8 cellular contexts compared by ENCODE assay signal in the genomic region with DNA sequence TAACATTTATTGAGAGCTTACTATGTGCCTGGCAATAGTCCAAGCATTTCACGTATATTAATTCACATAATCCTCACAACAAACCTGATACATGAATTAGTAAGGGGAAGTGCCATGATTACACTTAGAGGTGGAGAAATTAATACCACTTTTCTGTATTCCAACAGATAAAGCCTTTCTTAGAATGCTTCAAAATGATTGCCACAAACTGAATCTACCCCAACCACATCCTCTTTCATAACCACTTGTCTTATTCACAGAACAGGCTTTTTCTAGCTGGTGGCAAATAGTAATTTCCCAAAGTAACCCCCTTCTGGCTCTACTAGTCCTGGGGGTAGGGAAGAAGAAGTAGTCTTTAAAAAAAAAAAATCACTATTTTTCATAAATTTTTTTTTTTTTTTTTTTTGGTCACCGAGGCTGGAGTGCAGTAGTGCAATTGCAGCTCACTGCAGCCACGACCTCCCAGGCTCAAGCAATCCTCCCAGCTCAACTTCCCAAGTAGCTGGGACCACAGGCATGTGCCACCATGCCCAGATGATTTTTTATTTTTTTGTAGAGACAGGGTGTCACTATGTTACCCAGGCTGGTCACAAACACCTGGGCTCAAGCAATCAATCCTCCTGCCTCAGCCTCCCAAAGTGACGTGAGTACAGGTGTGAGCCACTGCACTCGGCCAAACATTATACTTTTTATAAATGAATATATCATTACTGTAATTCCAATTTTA. TPM values are rescaled to one million over a fixed set of nuclear protein-coding genes. Genes with fewer than 3 reads are reported as not detected.
DNase-seq lines count a peak whose midpoint lies in the region; ATAC-seq, FAIRE-seq and TF ChIP-seq lines count a peak whose summit lies in the region.

No MANE protein-coding gene starts in this region.

- no peak overlapping the region for H3K4me3 ChIP-seq in HepG2 (replicated peaks in 1 of 3; ENCODE audit: insufficient read depth in 1 of 3, low read depth in 2 of 3, low read length in 3 of 3)

- WGBS in HepG2 (ENCODE audit: low lambda C conversion rate), result 22% methylated on average over 5 of the region's 5 CpGs

- no peak overlapping the region for H3K27ac ChIP-seq in CD4-positive, alpha-beta T cell (ENCODE audit: low read depth, low read length)
- no peak overlapping the region for H3K27ac ChIP-seq in HepG2 (ENCODE audit: extremely low read length, insufficient read depth, low read length)

- H2AFZ ChIP-seq in HepG2 (ENCODE audit: low read length), result no peak overlapping the region

- FAIRE-seq in HepG2 (lab: Jason Lieb, UNC), result no peak

- H3K4me1 Mint-ChIP-seq in CD4-positive, alpha-beta T cell (ENCODE audit: low read depth), result peaks cover 27% of the 10 kb centered on the region
- H3K4me1 Mint-ChIP-seq in activated T-helper 1 cell treated with anti-CD3 and anti-CD28 coated beads, Interleukin-12 subunit alpha, Interleukin-12 subunit beta, Interleukin-2, Interleukin-4 antibody, amounts not matched to agents 30 ng/mL and 10 ng/mL and 1 ng/mL, durations not matched to agents 14 hours and 24 hours and 36 hours (ENCODE audit: low read depth), result peaks cover 31% of the 10 kb centered on the region

- no peaks in the 10 kb centered on the region for H3K27me3 ChIP-seq in CD4-positive, alpha-beta T cell (ENCODE audit: control insufficient read depth, insufficient read depth, low read length)
- no peaks in the 10 kb centered on the region for H3K27me3 ChIP-seq in HepG2 (ENCODE audit: control insufficient read depth in 1 of 2, insufficient read depth in 2 of 2, low read length in 2 of 2)

- no peaks in the 10 kb centered on the region for H3K36me3 ChIP-seq in HepG2 (replicated peaks in 1 of 2; ENCODE audit: control insufficient read depth in 1 of 2, insufficient read depth in 2 of 2, low read length in 2 of 2)

- no peaks in the 10 kb centered on the region for H3K4me1 ChIP-seq in HepG2 (ENCODE audit: insufficient read depth, low read length)

- peak overlapping the region; percentile 4 for H3K4me3 Mint-ChIP-seq in CD4-positive, alpha-beta T cell
- H3K4me3 Mint-ChIP-seq in activated T-helper 1 cell treated with anti-CD3 and anti-CD28 coated beads, Interleukin-12 subunit alpha, Interleukin-12 subunit beta, Interleukin-2, Interleukin-4 antibody, amounts not matched to agents 30 ng/mL and 10 ng/mL and 1 ng/mL, durations not matched to agents 14 hours and 24 hours and 36 hours, result no peak overlapping the region

- in situ Hi-C loops in HepG2 (cut with HindIII; ENCODE audit: extremely low pct_ligation_motif_present, low pct_unique_long_range_greater_than_20kb), result no loop called here

- no TSS peak for BruUV-seq in HepG2 (replicated peaks; lab: Mats Ljungman, UMichigan)

- no peak for TF ChIP-seq RAD21 in HepG2 (CRISPR knock-in tag; IDR thresholded peaks at IDR 0.05)

- ATAC-seq in CD4-positive, alpha-beta T cell (ENCODE audit: poor library complexity), result peak; percentile 79
- ATAC-seq in GM19351 (IDR thresholded peaks at IDR 0.05; ENCODE audit: unreplicated experiment) (peak; percentile 65), HG03342 (IDR thresholded peaks at IDR 0.05; ENCODE audit: unreplicated experiment) (peak; percentile 59), HepG2 (no peak)

- H3K36me3 Mint-ChIP-seq in CD4-positive, alpha-beta T cell (ENCODE audit: low read depth), result no peaks in the 10 kb centered on the region
- peaks cover 7% of the 10 kb centered on the region for H3K36me3 Mint-ChIP-seq in activated T-helper 1 cell treated with anti-CD3 and anti-CD28 coated beads, Interleukin-12 subunit alpha, Interleukin-12 subunit beta, Interleukin-2, Interleukin-4 antibody, amounts not matched to agents 30 ng/mL and 10 ng/mL and 1 ng/mL, durations not matched to agents 14 hours and 24 hours and 36 hours (ENCODE audit: low read depth)

- H3K79me2 ChIP-seq in HepG2 (ENCODE audit: insufficient read depth, low read length), result no peaks in the 10 kb centered on the region

- no peak for TF ChIP-seq CTCF in CD4-positive, alpha-beta T cell (IDR thresholded peaks at IDR 0.05)
- TF ChIP-seq CTCF in HepG2 (CRISPR knock-in tag; IDR thresholded peaks at IDR 0.05), result no peak

- H3K4me2 ChIP-seq in HepG2 (ENCODE audit: low read depth, low read length), result no peak overlapping the region

- TF ChIP-seq EP300 in HepG2 (IDR thresholded peaks at IDR 0.05; ENCODE audit: low read depth in 2 of 2, low read length in 2 of 2) (no peak), HepG2 (CRISPR knock-in tag; IDR thresholded peaks at IDR 0.05; ENCODE audit: borderline replicate concordance) (no peak)

- POLR2A ChIA-PET in CD4-positive, alpha-beta T cell (lab: Charles Lee), result interaction anchor here (0.6 to 4.8 kb wide), 7 partner anchors 10 to 82 kb away, joined by 3 to 77 read pairs (median 4); a partner anchor contains a TSS
- POLR2A ChIA-PET in HepG2 (lab: Yijun Ruan, JAX), result no interaction called here

- H4K20me1 ChIP-seq in HepG2 (ENCODE audit: insufficient read depth, low read length), result no peaks in the 10 kb centered on the region

- CTCF ChIA-PET in CD4-positive, alpha-beta T cell (lab: Charles Lee), result interaction anchor here (1.1 to 1.7 kb wide), 3 partner anchors 14 to 59 kb away, joined by 3 to 5 read pairs (median 4); no protein-coding TSS in a partner anchor
- CTCF ChIA-PET in HepG2 (lab: Yijun Ruan, JAX; ENCODE audit: low intra/inter-chr PET ratio, low total read pairs), result no interaction called here

- DNase-seq in CD4-positive, alpha-beta T cell, result no peak
- peak; percentile 9 for DNase-seq in activated T-helper 1 cell treated with anti-CD3 and anti-CD28 coated beads, Interleukin-12 subunit alpha, Interleukin-12 subunit beta, Interleukin-2, Interleukin-4 antibody, amounts not matched to agents 30 ng/mL and 10 ng/mL and 1 ng/mL, durations not matched to agents 14 hours and 24 hours and 36 hours (ENCODE audit: low spot score)
- DNase-seq in NCI-H2196 (lab: John Stamatoyannopoulos, UW; ENCODE audit: unreplicated experiment) (no peak), HepG2 (ENCODE audit: low spot score) (no peak), activated gamma-delta T cell (lab: John Stamatoyannopoulos, UW) (no peak), pons (ENCODE audit: low spot score) (no peak)

- no peak for TF ChIP-seq POLR2A in HepG2 (IDR thresholded peaks at IDR 0.05; ENCODE audit: insufficient read depth in 1 of 2, low read depth in 2 of 2, low read length in 2 of 2)

- H3K9ac ChIP-seq in HepG2 (ENCODE audit: insufficient read depth, low read depth, low read length), result no peak overlapping the region

- no peak overlapping the region for H3K27ac Mint-ChIP-seq in CD4-positive, alpha-beta T cell
- no peak overlapping the region for H3K27ac Mint-ChIP-seq in activated T-helper 1 cell treated with anti-CD3 and anti-CD28 coated beads, Interleukin-12 subunit alpha, Interleukin-12 subunit beta, Interleukin-2, Interleukin-4 antibody, amounts not matched to agents 30 ng/mL and 10 ng/mL and 1 ng/mL, durations not matched to agents 14 hours and 24 hours and 36 hours

- no peaks in the 10 kb centered on the region for H3K9me3 ChIP-seq in CD4-positive, alpha-beta T cell (ENCODE audit: control insufficient read depth, low read length)
- no peaks in the 10 kb centered on the region for H3K9me3 ChIP-seq in HepG2 (ENCODE audit: low read length)

- H3K9me3 Mint-ChIP-seq in CD4-positive, alpha-beta T cell, result no peaks in the 10 kb centered on the region
- no peaks in the 10 kb centered on the region for H3K9me3 Mint-ChIP-seq in activated T-helper 1 cell treated with anti-CD3 and anti-CD28 coated beads, Interleukin-12 subunit alpha, Interleukin-12 subunit beta, Interleukin-2, Interleukin-4 antibody, amounts not matched to agents 30 ng/mL and 10 ng/mL and 1 ng/mL, durations not matched to agents 14 hours and 24 hours and 36 hours

- intact Hi-C loops in CD4-positive, alpha-beta T cell (cut with DNase I, micrococcal nuclease), result loop anchor here in 1 of 2 experiments (5.0 kb wide), 1 partner anchor 57 kb away; a partner anchor contains a TSS
- intact Hi-C loops in activated T-helper 1 cell treated with anti-CD3 and anti-CD28 coated beads, Interleukin-12 subunit alpha, Interleukin-12 subunit beta, Interleukin-2, Interleukin-4 antibody, amounts not matched to agents 30 ng/mL and 10 ng/mL and 1 ng/mL, durations not matched to agents 14 hours and 24 hours and 36 hours (cut with micrococcal nuclease), result loop anchor here (5.0 kb wide), 2 partner anchors 128 to 322 kb away; a partner anchor contains a TSS
- intact Hi-C loops in HepG2 (cut with micrococcal nuclease; ENCODE audit: unreplicated experiment), result no loop called here

- no peaks in the 10 kb centered on the region for H3K27me3 Mint-ChIP-seq in CD4-positive, alpha-beta T cell
- H3K27me3 Mint-ChIP-seq in activated T-helper 1 cell treated with anti-CD3 and anti-CD28 coated beads, Interleukin-12 subunit alpha, Interleukin-12 subunit beta, Interleukin-2, Interleukin-4 antibody, amounts not matched to agents 30 ng/mL and 10 ng/mL and 1 ng/mL, durations not matched to agents 14 hours and 24 hours and 36 hours (ENCODE audit: insufficient read depth), result no peaks in the 10 kb centered on the region

RNA-seq across cellular contexts. Expression of a gene that starts 59.0 kb away (rescaled TPM):
- total RNA-seq in CD4-positive, alpha-beta T cell, result 10 to 100 TPM; 49.0 to 51.3 TPM
- 43.2 TPM in 2 replicates for total RNA-seq in activated T-helper 1 cell treated with anti-CD3 and anti-CD28 coated beads, Interleukin-12 subunit alpha, Interleukin-12 subunit beta, Interleukin-2, Interleukin-4 antibody, amounts not matched to agents 30 ng/mL and 10 ng/mL and 1 ng/mL, durations not matched to agents 14 hours and 24 hours and 36 hours
- total RNA-seq in HepG2 (2016; rRNA removed; fragmentation: Illumina TruSeq; extraction: Trizol), result 15.9 and 16.4 TPM in 2 replicates
- total RNA-seq in HepG2 (2016; cell fraction: cytosol; rRNA removed; fragmentation: Illumina TruSeq; extraction: Trizol; ENCODE audit: low read depth), result 3.6 and 6.2 TPM in 2 replicates
- total RNA-seq in HepG2 (2016; cell fraction: insoluble cytoplasmic fraction; rRNA removed; fragmentation: Illumina TruSeq; extraction: Trizol), result 12.0 and 15.2 TPM in 2 replicates
- 4.5 and 7.3 TPM in 2 replicates for total RNA-seq in HepG2 (2016; cell fraction: membrane; rRNA removed; fragmentation: Illumina TruSeq; extraction: Trizol)
- total RNA-seq in HepG2 (2016; cell fraction: nucleus; rRNA removed; fragmentation: Illumina TruSeq; extraction: Trizol), result 32.4 and 40.0 TPM in 2 replicates
- 16.7 and 22.2 TPM in 2 replicates for polyA plus RNA-seq in HepG2 (2011; rRNA removed)
- polyA plus RNA-seq in HepG2 (2011; cell fraction: cytosol; rRNA removed), result 10.0 and 13.2 TPM in 2 replicates
- 19.1 and 23.4 TPM in 2 replicates for polyA plus RNA-seq in HepG2 (2011; cell fraction: nucleus; rRNA removed)
- 9.7 and 11.2 TPM in 2 replicates for polyA plus RNA-seq in HepG2 (2012)
- polyA plus RNA-seq in HepG2 (2016; cell fraction: cytosol; fragmentation: Illumina TruSeq; extraction: Trizol; ENCODE audit: low read depth), result 0.29 and 0.60 TPM in 2 replicates
- polyA plus RNA-seq in HepG2 (2016; cell fraction: insoluble cytoplasmic fraction; fragmentation: Illumina TruSeq; extraction: Trizol; ENCODE audit: low read depth), result 9.6 and 10.1 TPM in 2 replicates
- 1.5 and 2.1 TPM in 2 replicates for polyA plus RNA-seq in HepG2 (2016; cell fraction: membrane; fragmentation: Illumina TruSeq; extraction: Trizol; ENCODE audit: low read depth)
- polyA plus RNA-seq in HepG2 (2016; cell fraction: nucleus; fragmentation: Illumina TruSeq; extraction: Trizol; ENCODE audit: insufficient read depth, low read depth), result 15.3 and 19.9 TPM in 2 replicates
- polyA minus RNA-seq in HepG2 (2011; rRNA and poly(A)+ RNA removed; ENCODE audit: low replicate concordance), result 53.9 and 96.2 TPM in 2 replicates
- polyA minus RNA-seq in HepG2 (2011; cell fraction: cytosol; rRNA and poly(A)+ RNA removed), result 23.7 and 25.9 TPM in 2 replicates
- 155 and 159 TPM in 2 replicates for polyA minus RNA-seq in HepG2 (2011; cell fraction: nucleus; rRNA and poly(A)+ RNA removed)
